In the genomic region with DNA sequence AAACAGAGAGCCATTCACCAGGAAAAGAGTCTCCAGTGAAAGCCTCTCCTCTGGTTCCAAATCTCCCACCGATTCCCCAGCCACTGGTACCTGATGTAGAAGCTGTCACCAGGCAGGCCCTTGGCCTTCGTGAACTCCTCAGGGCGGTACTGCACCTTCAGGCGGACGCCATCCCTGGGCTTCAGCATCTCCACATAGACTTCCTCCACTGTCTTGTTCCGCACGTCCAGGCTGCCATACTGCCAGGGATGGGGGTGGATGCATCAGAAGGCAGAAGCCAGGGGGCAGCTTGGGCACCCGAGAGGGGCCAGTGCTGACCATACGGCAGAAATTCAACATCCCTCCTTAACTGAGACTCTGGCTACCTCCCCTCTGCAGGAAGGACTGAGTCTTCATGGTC, we compare ENCODE assay signal across 16 cellular contexts.
"Had no signal": no experiment of that assay in that cellular context is flagged by ENCODE, and none has a peak within 500 bp of the region (broad histone marks: within the 10 kb centered on the region; RNA-seq: fewer than 3 reads in every experiment).

No MANE protein-coding gene starts in this region.

- DNase-seq: KBM-7, MV-4-11, NCI-H1048, NCI-H1105, NCI-H1417, NCI-H1436 treated with DMSO at 0.1 percent for 48 hours, NCI-H1694, NCI-H187 treated with DMSO at 0.1 percent for 48 hours, NCI-H2029 treated with DMSO at 0.1 percent for 48 hours, NCI-H2171 treated with DMSO at 0.1 percent for 48 hours, NCI-H524, NCI-H526 treated with DMSO at 0.1 percent for 48 hours, NCI-H748 treated with DMSO at 0.1 percent for 48 hours, RPMI8226, SHP77, SK-N-SH had no signal

- H3K9me3 ChIP-seq: SK-N-SH had no signal
